In genomic region chr1:17540255-17541001, GRCh38 we compare ENCODE assay signal across 8 cellular contexts. TPM values are rescaled to one million over a fixed set of nuclear protein-coding genes. Genes with fewer than 3 reads are reported as not detected.
DNase-seq lines count a peak whose midpoint lies in the region; ATAC-seq lines count a peak whose summit lies in the region.

No MANE protein-coding gene starts in this region.

- no peaks in the 10 kb centered on the region for H4K20me1 ChIP-seq in Karpas-422 (ENCODE audit: insufficient read depth, low read depth, low read length)

- no peak overlapping the region for H3K4me2 ChIP-seq in Karpas-422 (ENCODE audit: low read depth, low read length, poor library complexity, severe bottlenecking)

- H3K79me2 ChIP-seq in Karpas-422 (ENCODE audit: low read length), result no peaks in the 10 kb centered on the region

- no peak overlapping the region for H3K27ac ChIP-seq in iPS DF 6.9 (ENCODE audit: low read length)
- H3K27ac ChIP-seq in skin epidermis, result peak overlapping the region in 20 of 21 experiments; percentile 62 to 97 (median 88)
- H3K27ac ChIP-seq in Karpas-422 (ENCODE audit: low read length), result no peak overlapping the region

- H3K4me1 ChIP-seq in iPS DF 6.9 (ENCODE audit: control insufficient read depth, insufficient read depth, low read length) (peaks cover 4% of the 10 kb centered on the region; the same call in 1 of the 2 replicates), Karpas-422 (ENCODE audit: low read length) (no peaks in the 10 kb centered on the region; the same call in 1 of the 2 replicates)

- H3K4me3 ChIP-seq in iPS DF 6.9 (ENCODE audit: low read length), result peak overlapping the region; percentile 55
- peak overlapping the region; percentile 40 to 66 (median 58) for H3K4me3 ChIP-seq in skin epidermis
- H3K4me3 ChIP-seq in Karpas-422 (ENCODE audit: low read length), result no peak overlapping the region

- H2AFZ ChIP-seq in Karpas-422 (ENCODE audit: low read length), result no peak overlapping the region

- no peak for ATAC-seq in HG03442 (IDR thresholded peaks at IDR 0.05; ENCODE audit: unreplicated experiment)
- ATAC-seq in GM18519 (IDR thresholded peaks at IDR 0.05; ENCODE audit: low FRiP score, unreplicated experiment), result no peak

- no peak overlapping the region for H3K9ac ChIP-seq in Karpas-422 (ENCODE audit: low read length)

- DNase-seq in DMS53 (lab: John Stamatoyannopoulos, UW) (peak; percentile 61), DMS53 treated with DMSO at 0.1 percent for 48 hours (lab: John Stamatoyannopoulos, UW; ENCODE audit: unreplicated experiment) (no peak), amniotic epithelial cell (ENCODE audit: low read depth) (peak; percentile 43), iPS DF 6.9 (ENCODE audit: low read depth, low spot score) (peak; percentile 86), Karpas-422 (no peak)

- H3K9me3 ChIP-seq in iPS DF 6.9 (ENCODE audit: control insufficient read depth, insufficient read depth, low read length), result no peaks in the 10 kb centered on the region
- no peaks in the 10 kb centered on the region for H3K9me3 ChIP-seq in Karpas-422 (ENCODE audit: low read length)

- no peaks in the 10 kb centered on the region for H3K9me2 ChIP-seq in Karpas-422 (replicated peaks; ENCODE audit: insufficient read depth, low read length)

- H3K36me3 ChIP-seq in iPS DF 6.9 (ENCODE audit: control insufficient read depth, insufficient read depth, low read length) (no peaks in the 10 kb centered on the region), Karpas-422 (ENCODE audit: insufficient read depth, low read length) (no peaks in the 10 kb centered on the region)

- H3K27me3 ChIP-seq in iPS DF 6.9 (ENCODE audit: control insufficient read depth, insufficient read depth, low read length), result no peaks in the 10 kb centered on the region
- no peaks in the 10 kb centered on the region for H3K27me3 ChIP-seq in Karpas-422 (ENCODE audit: low read length)

- no CpG with 5 or more reads among the region's 26 CpGs for WGBS in iPS DF 6.9 (ENCODE audit: insufficient coverage, insufficient read length)

RNA-seq across cellular contexts. Expression of gene ARHGEF10L, which starts 0.9 kb away (rescaled TPM):
- not detected in 2 replicates for total RNA-seq in Karpas-422 (2014; rRNA removed; shearing (Covaris generic); ENCODE audit: low replicate concordance)

Comparison
In these comparisons a context has a peak if more than half of its experiments do, and no peak if none do; other contexts are left out.
1. DNase-seq: peak in DMS53 (single experiment), amniotic epithelial cell (single experiment) and iPS DF 6.9 (single experiment); none in DMS53 treated with DMSO at 0.1 percent for 48 hours (single experiment) and Karpas-422 (single experiment).
2. H3K27ac ChIP-seq: peak in skin epidermis (20 of 21); none in iPS DF 6.9 (single experiment) and Karpas-422 (single experiment).